Comparison of ENCODE assay signal across 25 cellular contexts in genomic region chr11:27061078-27061477, GRCh38. TPM values are rescaled to one million over a fixed set of nuclear protein-coding genes. Genes with fewer than 3 reads are reported as not detected.
"Had no signal": no experiment of that assay in that cellular context is flagged by ENCODE, and none has a peak within 500 bp of the region (broad histone marks: within the 10 kb centered on the region; RNA-seq: fewer than 3 reads in every experiment).

No MANE protein-coding gene starts in this region.

- H3K4me1 ChIP-seq: foreskin keratinocyte, heart right ventricle had no signal

- H3K27me3 Mint-ChIP-seq: central memory CD8-positive, alpha-beta T cell; dendritic cell treated with granulocyte-macrophage colony-stimulating factor and Interleukin-4, amounts not matched to agents 40 ng/mL and 50 ng/mL, for 4 days; effector memory CD8-positive, alpha-beta T cell; stimulated activated naive B cell treated with anti-CD40 and anti-IgM and Interleukin-4, amounts not matched to agents 10 μg/mL and 1 μg/mL and 100 μg/mL, for 72 hours; stimulated activated naive CD8-positive, alpha-beta T cell treated with anti-CD3 and anti-CD28 coated beads, Interleukin-15, amount 100 ng/mL, for 72 hours; type B pancreatic cell had no signal

- H3K27ac ChIP-seq: esophagus squamous epithelium, foreskin keratinocyte, neutrophil, sigmoid colon had no signal

- H3K4me3 ChIP-seq: esophagus squamous epithelium, heart right ventricle, lung, sigmoid colon, skin epidermis had no signal

- H3K27ac Mint-ChIP-seq: dendritic cell treated with granulocyte-macrophage colony-stimulating factor and Interleukin-4, amounts not matched to agents 40 ng/mL and 50 ng/mL, for 4 days; effector memory CD8-positive, alpha-beta T cell; naive thymus-derived CD4-positive, alpha-beta T cell; stimulated activated naive B cell treated with anti-CD40 and anti-IgM and Interleukin-4, amounts not matched to agents 10 μg/mL and 1 μg/mL and 100 μg/mL, for 72 hours; stimulated activated naive CD8-positive, alpha-beta T cell treated with anti-CD3 and anti-CD28 coated beads, Interleukin-15, amount 100 ng/mL, for 72 hours; type B pancreatic cell had no signal

- H3K4me3 Mint-ChIP-seq: central memory CD8-positive, alpha-beta T cell; dendritic cell treated with granulocyte-macrophage colony-stimulating factor and Interleukin-4, amounts not matched to agents 40 ng/mL and 50 ng/mL, for 4 days; effector memory CD8-positive, alpha-beta T cell; naive thymus-derived CD4-positive, alpha-beta T cell; stimulated activated naive B cell treated with anti-CD40 and anti-IgM and Interleukin-4, amounts not matched to agents 10 μg/mL and 1 μg/mL and 100 μg/mL, for 72 hours; stimulated activated naive CD8-positive, alpha-beta T cell treated with anti-CD3 and anti-CD28 coated beads, Interleukin-15, amount 100 ng/mL, for 72 hours; type B pancreatic cell had no signal

- H3K4me1 Mint-ChIP-seq: central memory CD8-positive, alpha-beta T cell; naive thymus-derived CD4-positive, alpha-beta T cell; stimulated activated naive B cell treated with anti-CD40 and anti-IgM and Interleukin-4, amounts not matched to agents 10 μg/mL and 1 μg/mL and 100 μg/mL, for 72 hours; stimulated activated naive CD8-positive, alpha-beta T cell treated with anti-CD3 and anti-CD28 coated beads, Interleukin-15, amount 100 ng/mL, for 72 hours had no signal

- H3K27me3 ChIP-seq: esophagus squamous epithelium, foreskin keratinocyte, heart right ventricle, neutrophil, sigmoid colon had no signal

- DNase-seq: effector memory CD8-positive, alpha-beta T cell; esophagus squamous epithelium; foreskin keratinocyte; heart right ventricle; islet precursor cell; left ventricle myocardium superior; mesenchymal stem cell; naive thymus-derived CD4-positive, alpha-beta T cell; posterior cingulate gyrus; sigmoid colon; stimulated activated CD4-positive, alpha-beta T cell treated with anti-CD3 and anti-CD28 coated beads, Interleukin-2, amount 100 ng/mL, for 24 hours; stimulated activated CD4-positive, alpha-beta T cell treated with anti-CD3 and anti-CD28 coated beads, Interleukin-4, amount 100 ng/mL, for 4 hours; stimulated activated naive B cell treated with anti-CD40 and anti-IgM and Interleukin-4, amounts not matched to agents 10 μg/mL and 1 μg/mL and 100 μg/mL, for 72 hours; stimulated activated naive CD8-positive, alpha-beta T cell treated with anti-CD3 and anti-CD28 coated beads, Interleukin-15, amount 100 ng/mL, for 72 hours had no signal

- H3K9me3 ChIP-seq: esophagus squamous epithelium, neutrophil, sigmoid colon had no signal

- ATAC-seq: effector memory CD8-positive, alpha-beta T cell; foreskin keratinocyte; left ventricle myocardium superior; naive thymus-derived CD4-positive, alpha-beta T cell; stimulated activated naive B cell treated with anti-CD40 and anti-IgM and Interleukin-4, amounts not matched to agents 10 μg/mL and 1 μg/mL and 100 μg/mL, for 72 hours; stimulated activated naive CD8-positive, alpha-beta T cell treated with anti-CD3 and anti-CD28 coated beads, Interleukin-15, amount 100 ng/mL, for 72 hours had no signal

- H3K36me3 ChIP-seq: heart right ventricle, neutrophil, sigmoid colon had no signal

- H3K36me3 Mint-ChIP-seq: naive thymus-derived CD4-positive, alpha-beta T cell; stimulated activated naive B cell treated with anti-CD40 and anti-IgM and Interleukin-4, amounts not matched to agents 10 μg/mL and 1 μg/mL and 100 μg/mL, for 72 hours; type B pancreatic cell had no signal

RNA-seq across cellular contexts. Expression of gene BBOX1, which starts 20.5 kb away (rescaled TPM):
- total RNA-seq: epithelial cell of proximal tubule; foreskin keratinocyte; glomerular endothelial cell; left ventricle myocardium superior; mononuclear cell; naive thymus-derived CD4-positive, alpha-beta T cell; pulmonary artery endothelial cell; sigmoid colon; subcutaneous adipose tissue had no signal
